11 cellular contexts compared by ENCODE assay signal in genomic region chr15:55627730-55628368, GRCh38. TPM values are rescaled to one million over a fixed set of nuclear protein-coding genes. Genes with fewer than 3 reads are reported as not detected.
DNase-seq lines count a peak whose midpoint lies in the region; ATAC-seq and TF ChIP-seq lines count a peak whose summit lies in the region.
"Had no signal": no experiment of that assay in that cellular context is flagged by ENCODE, and none has a peak within 500 bp of the region (broad histone marks: within the 10 kb centered on the region; RNA-seq: fewer than 3 reads in every experiment).

No MANE protein-coding gene starts in this region.

- CTCF ChIA-PET in BJ (lab: Yijun Ruan, JAX): interaction anchor here (0.6 to 1.2 kb wide), 6 partner anchors 18 to 142 kb away, joined by 3 to 4 read pairs (median 3); no protein-coding TSS in a partner anchor

- no peak overlapping the region for H3K9ac ChIP-seq in mesendoderm (ENCODE audit: low read length)

- H3K4me3 ChIP-seq in BJ (ENCODE audit: low read depth, low read length) (no peak overlapping the region), brain microvascular endothelial cell (ENCODE audit: low read depth, low read length) (no peak overlapping the region), mesendoderm (ENCODE audit: low read length) (no peak overlapping the region), testis (no peak overlapping the region)

- in situ Hi-C loops in brain microvascular endothelial cell (cut with HindIII; ENCODE audit: low pct_ligation_motif_present, low sequenced_read_pairs): no loop called here

- H2AK5ac ChIP-seq in mesendoderm (ENCODE audit: low read length): no peak overlapping the region

- H3K79me2 ChIP-seq in mesendoderm (ENCODE audit: control insufficient read depth, insufficient read depth, low read length): no peaks in the 10 kb centered on the region

- no peak overlapping the region for H3K18ac ChIP-seq in mesendoderm (ENCODE audit: low read length)

- H3K27me3 ChIP-seq in BJ (ENCODE audit: control insufficient read depth, insufficient read depth, low read length) (no peaks in the 10 kb centered on the region), brain microvascular endothelial cell (replicated peaks) (no peaks in the 10 kb centered on the region), mesendoderm (ENCODE audit: insufficient read depth, low read length, poor library complexity) (no peaks in the 10 kb centered on the region), testis (no peaks in the 10 kb centered on the region)

- TF ChIP-seq POLR2A in testis (IDR thresholded peaks at IDR 0.05): no peak

- H3K9me3 ChIP-seq in testis: no peaks in the 10 kb centered on the region

- no peak overlapping the region for H2BK15ac ChIP-seq in mesendoderm (replicated peaks; ENCODE audit: low read depth)

- no CpG with 5 or more reads among the region's 7 CpGs for WGBS in mesendoderm (ENCODE audit: extremely low coverage, insufficient coverage, low lambda C conversion rate)
- WGBS in testis, 2 donors: 93 to 94% methylated on average over 7 of the region's 7 CpGs

- no peaks in the 10 kb centered on the region for H3K4me1 ChIP-seq in mesendoderm (ENCODE audit: control insufficient read depth, low read depth, low read length)
- no peaks in the 10 kb centered on the region for H3K4me1 ChIP-seq in testis

- H3K56ac ChIP-seq in mesendoderm (ENCODE audit: low read length): no peak overlapping the region

- no peak overlapping the region for H2BK5ac ChIP-seq in mesendoderm (ENCODE audit: low read length)

- no peak overlapping the region for H4K8ac ChIP-seq in mesendoderm (ENCODE audit: low read depth, low read length)

- H3K4ac ChIP-seq in mesendoderm (ENCODE audit: low read depth, low read length): no peak overlapping the region

- DNase-seq in BJ (ENCODE audit: low read depth) (peak; percentile 75), LHCN-M2 (ENCODE audit: low read depth) (peak; percentile 91), brain microvascular endothelial cell (peak; percentile 91), mesendoderm (peak; percentile 62), NCI-H2081 (lab: John Stamatoyannopoulos, UW) (no peak), testis (no peak)
- DNase-seq: left colon, SHP77 treated with DMSO at 0.1 percent for 48 hours had no signal

- ATAC-seq in HG02763 (IDR thresholded peaks at IDR 0.05; ENCODE audit: unreplicated experiment) (no peak), HG02885 (IDR thresholded peaks at IDR 0.05; ENCODE audit: poor library complexity, unreplicated experiment) (no peak)
- ATAC-seq: left colon had no signal

- H3K4me2 ChIP-seq in mesendoderm (ENCODE audit: low read length): no peak overlapping the region

- no peak overlapping the region for H4K5ac ChIP-seq in mesendoderm (ENCODE audit: low read length)

- POLR2A ChIA-PET in BJ (lab: Charles Lee): interaction anchor here (0.6 kb wide), 1 partner anchor 14 kb away, joined by 3 read pairs; no protein-coding TSS in a partner anchor

- no peaks in the 10 kb centered on the region for H3K36me3 ChIP-seq in BJ (ENCODE audit: control insufficient read depth, insufficient read depth, low read length)
- H3K36me3 ChIP-seq in brain microvascular endothelial cell (replicated peaks): no peaks in the 10 kb centered on the region
- no peaks in the 10 kb centered on the region for H3K36me3 ChIP-seq in mesendoderm (ENCODE audit: control insufficient read depth, insufficient read depth, low read length)
- H3K36me3 ChIP-seq in testis (ENCODE audit: low read depth, missing control alignments): no peaks in the 10 kb centered on the region

- no peaks in the 10 kb centered on the region for H3K79me1 ChIP-seq in mesendoderm (ENCODE audit: low read length)

- no peak overlapping the region for H3K23ac ChIP-seq in mesendoderm (ENCODE audit: low read length)

- no peak for TF ChIP-seq CTCF in BJ (IDR thresholded peaks at IDR 0.05; ENCODE audit: insufficient read depth, low read depth, low read length)
- peak; percentile 41 for TF ChIP-seq CTCF in brain microvascular endothelial cell (IDR thresholded peaks at IDR 0.05; ENCODE audit: low read depth, low read length, missing control alignments)
- no peak for TF ChIP-seq CTCF in testis (IDR thresholded peaks at IDR 0.05)

- H3K27ac ChIP-seq in brain microvascular endothelial cell: no peak overlapping the region
- no peak overlapping the region for H3K27ac ChIP-seq in mesendoderm (ENCODE audit: low read depth, low read length)
- H3K27ac ChIP-seq in testis: no peak overlapping the region

- intact Hi-C loops in testis (cut with DNase I; ENCODE audit: low total_unique reads): no loop called here

- no peak overlapping the region for H2BK120ac ChIP-seq in mesendoderm (ENCODE audit: low read depth, low read length)

RNA-seq across cellular contexts. Expression of gene PYGO1, which starts 39.7 kb away (rescaled TPM):
- polyA plus RNA-seq in BJ (2011; rRNA removed) (3.1 and 6.7 TPM in 2 replicates), testis (ENCODE audit: insufficient read depth, low read depth, low replicate concordance) (5.4 TPM)
- 2.5 and 4.4 TPM in 2 replicates for polyA minus RNA-seq in BJ (2011; rRNA and poly(A)+ RNA removed)
- total RNA-seq in LHCN-M2 (2014; rRNA removed) (10.5 and 11.7 TPM in 2 replicates), testis (1 to 10 TPM; 8.5 to 8.6 TPM)
- polyA plus RNA-seq in LHCN-M2 (2012): 3.5 TPM
- 1.4 TPM for polyA plus RNA-seq in mesendoderm (2013, experiment 1 of 2)
- polyA plus RNA-seq in mesendoderm (2013, experiment 2 of 2): 1.3 TPM
- total RNA-seq: activated naive CD4-positive, alpha-beta T cell treated with anti-CD3 and anti-CD28 coated beads, Interleukin-2, amount 50 U/mL, for 72 hours had no signal

Comparison
In these comparisons a context has a peak if more than half of its experiments do, and no peak if none do; other contexts are left out.
1. DNase-seq: peak in BJ (single experiment), LHCN-M2 (single experiment), brain microvascular endothelial cell (single experiment) and mesendoderm (single experiment); none in NCI-H2081 (0 of 2) and testis (single experiment).